Comparison of ENCODE assay signal across 8 cellular contexts in genomic region chr15:64247906-64248541, GRCh38.
A peak's percentile ranks its signal among the peaks of the same experiment; 100 is the strongest.
DNase-seq lines count a peak whose midpoint lies in the region; ATAC-seq, FAIRE-seq and TF ChIP-seq lines count a peak whose summit lies in the region.

No MANE protein-coding gene starts in this region.

- H3K36me3 Mint-ChIP-seq in H9 (ENCODE audit: insufficient read depth in 1 of 3, low read depth in 3 of 3) = peaks cover 0 to 5% (median 0%) of the 10 kb centered on the region in 3 experiments; a peak in 1 of 7 replicates

- H3K27ac ChIP-seq in H9 (ENCODE audit: insufficient read length, low read depth, low read length) (peak overlapping the region; percentile 91), fibroblast of lung (ENCODE audit: insufficient read depth, low read length) (peak overlapping the region; percentile 62), pancreas (peak overlapping the region; percentile 56 to 91 (median 70)), Karpas-422 (ENCODE audit: low read length) (no peak overlapping the region)

- no peak overlapping the region for H4K5ac ChIP-seq in H9 (ENCODE audit: insufficient read length, low read depth, low read length)

- peak; percentile 91 to 96 (median 93) for ATAC-seq in pancreas

- H3K27me3 ChIP-seq in H9 (ENCODE audit: insufficient read depth, low read length) (no peaks in the 10 kb centered on the region), MG63 (no peaks in the 10 kb centered on the region), fibroblast of lung (ENCODE audit: control insufficient read depth, insufficient read depth, low read length) (no peaks in the 10 kb centered on the region), pancreas (no peaks in the 10 kb centered on the region), Karpas-422 (ENCODE audit: low read length) (no peaks in the 10 kb centered on the region)

- H3K79me1 ChIP-seq in H9 (ENCODE audit: insufficient read depth, low read depth, low read length, poor library complexity, severe bottlenecking) = peaks cover 3% of the 10 kb centered on the region

- DNase-seq in activated gamma-delta T cell treated with Interleukin-2 at 50 U/mL for 16 hours (peak; percentile 34), activated gamma-delta T cell (lab: John Stamatoyannopoulos, UW) (no peak), H9 (peak; percentile 53), MG63 (peak; percentile 38), T-helper 22 cell (ENCODE audit: low read depth) (peak; percentile 17), fibroblast of lung (ENCODE audit: low read depth in 2 of 2) (peak; percentile 89 to 93), pancreas (peak in 3 of 6 donors; percentile 54 to 71 (median 58)), Karpas-422 (no peak)

- FAIRE-seq in pancreas (lab: Jason Lieb, UNC) = peak; percentile 78

- peaks cover 7% of the 10 kb centered on the region; the same call in 1 of the 2 replicates for H3K4me1 ChIP-seq in H9 (ENCODE audit: insufficient read depth, low read length)
- H3K4me1 ChIP-seq in fibroblast of lung (ENCODE audit: control insufficient read depth, extremely low read depth, insufficient read depth, low read length) = peaks cover 14% of the 10 kb centered on the region
- H3K4me1 ChIP-seq in pancreas = peaks cover 32 to 40% (median 39%) of the 10 kb centered on the region in 3 donors
- H3K4me1 ChIP-seq in Karpas-422 (ENCODE audit: low read length) = no peaks in the 10 kb centered on the region

- H2BK12ac ChIP-seq in H9 (ENCODE audit: insufficient read length, low read depth, low read length) = no peak overlapping the region

- H3K4me3 ChIP-seq in MG63 (no peak overlapping the region), fibroblast of lung (replicated peaks in 1 of 4; ENCODE audit: control extremely low read depth in 1 of 4, insufficient read depth in 1 of 4, low read depth in 3 of 4, low read length in 4 of 4) (no peak overlapping the region), pancreas (no peak overlapping the region), Karpas-422 (ENCODE audit: low read length) (no peak overlapping the region)

- H3T11ph ChIP-seq in H9 (ENCODE audit: low read length) = peak overlapping the region; percentile 2

- H2AK5ac ChIP-seq in H9 (ENCODE audit: insufficient read length, low read length) = no peak overlapping the region

- H3K79me2 ChIP-seq in H9 (ENCODE audit: insufficient read depth, low read length) = no peaks in the 10 kb centered on the region
- H3K79me2 ChIP-seq in fibroblast of lung (ENCODE audit: control insufficient read depth, insufficient read depth, low read length) = peaks cover 2% of the 10 kb centered on the region
- H3K79me2 ChIP-seq in Karpas-422 (ENCODE audit: low read length) = peaks cover 65% of the 10 kb centered on the region

- H3K18ac ChIP-seq in H9 (ENCODE audit: insufficient read length, low read depth, low read length) = no peak overlapping the region

- H3K9me3 Mint-ChIP-seq in H9 = no peaks in the 10 kb centered on the region

- TF ChIP-seq CTCF in H9 (conservative IDR thresholded peaks at IDR 0.05) (no peak), fibroblast of lung (conservative IDR thresholded peaks at IDR 0.05 in 1 of 2, IDR thresholded peaks at IDR 0.05 in 1 of 2; ENCODE audit: low read depth in 1 of 2, low read length in 2 of 2) (no peak), pancreas (IDR thresholded peaks at IDR 0.05) (no peak)

- no CpG with 5 or more reads among the region's 2 CpGs for WGBS in H9 (ENCODE audit: extremely low coverage, insufficient read length, low lambda C conversion rate)
- 25 to 36% methylated on average over 2 of the region's 2 CpGs for WGBS in pancreas, 2 donors

- H2BK120ac ChIP-seq in H9 (ENCODE audit: low read depth, low read length, poor library complexity, severe bottlenecking) = no peak overlapping the region

- H3K14ac ChIP-seq in H9 (ENCODE audit: insufficient read depth, low read length) = no peak overlapping the region

- no peak overlapping the region for H4K91ac ChIP-seq in H9 (ENCODE audit: insufficient read length, low read depth, low read length)

- no peak overlapping the region for H4K8ac ChIP-seq in H9 (replicated peaks; ENCODE audit: insufficient read length, low read depth, low read length)

- peaks cover 18 to 24% of the 10 kb centered on the region in 2 experiments for H3K4me1 Mint-ChIP-seq in H9

- H3K9me3 ChIP-seq in H9 (ENCODE audit: control insufficient read depth, low read depth, low read length) = no peaks in the 10 kb centered on the region
- H3K9me3 ChIP-seq in MG63 = no peaks in the 10 kb centered on the region
- H3K9me3 ChIP-seq in fibroblast of lung (ENCODE audit: control insufficient read depth, insufficient read depth, low read depth, low read length) = no peaks in the 10 kb centered on the region
- no peaks in the 10 kb centered on the region for H3K9me3 ChIP-seq in pancreas
- H3K9me3 ChIP-seq in Karpas-422 (ENCODE audit: low read length) = no peaks in the 10 kb centered on the region

- no peak overlapping the region for H3K56ac ChIP-seq in H9 (ENCODE audit: insufficient read length, low read depth, low read length)

- no peaks in the 10 kb centered on the region for H3K23me2 ChIP-seq in H9 (ENCODE audit: insufficient read length, low read depth, low read length, poor library complexity, severe bottlenecking)

- no peak overlapping the region for H3K4me2 ChIP-seq in H9 (ENCODE audit: insufficient read depth, insufficient read length, low read length)
- peak overlapping the region; percentile 8 for H3K4me2 ChIP-seq in fibroblast of lung (ENCODE audit: extremely low read depth, insufficient read depth, low read length)
- no peak overlapping the region for H3K4me2 ChIP-seq in Karpas-422 (ENCODE audit: low read depth, low read length, poor library complexity, severe bottlenecking)

- no peak overlapping the region for H2BK15ac ChIP-seq in H9 (ENCODE audit: low read depth, low read length)

- no peaks in the 10 kb centered on the region for H3K27me3 Mint-ChIP-seq in H9 (ENCODE audit: low read depth)

- no peak overlapping the region for H3K23ac ChIP-seq in H9 (ENCODE audit: insufficient read length, low read depth, low read length)

- no peak overlapping the region for H3K9ac ChIP-seq in H9 (ENCODE audit: extremely low read depth, insufficient read length, low read length)
- H3K9ac ChIP-seq in fibroblast of lung (ENCODE audit: insufficient read depth, low read length) = peak overlapping the region; percentile 32
- no peak overlapping the region for H3K9ac ChIP-seq in Karpas-422 (ENCODE audit: low read length)

- no peaks in the 10 kb centered on the region for H3K9me2 ChIP-seq in Karpas-422 (replicated peaks; ENCODE audit: insufficient read depth, low read length)

- H2BK5ac ChIP-seq in H9 (ENCODE audit: insufficient read length, low read length) = no peak overlapping the region

- H2AFZ ChIP-seq in H9 (ENCODE audit: low read length) (no peak overlapping the region), fibroblast of lung (ENCODE audit: low read length) (no peak overlapping the region), Karpas-422 (ENCODE audit: low read length) (no peak overlapping the region)

- intact Hi-C loops in pancreas (cut with DNase I) = no loop called here

- H3K4me3 Mint-ChIP-seq in H9 = no peak overlapping the region

- H4K20me1 ChIP-seq in H9 (ENCODE audit: control insufficient read depth, insufficient read depth, insufficient read length) = no peaks in the 10 kb centered on the region
- no peaks in the 10 kb centered on the region for H4K20me1 ChIP-seq in fibroblast of lung (ENCODE audit: control insufficient read depth, extremely low read depth, insufficient read depth, low read length)
- no peaks in the 10 kb centered on the region for H4K20me1 ChIP-seq in Karpas-422 (ENCODE audit: insufficient read depth, low read depth, low read length)

- peak overlapping the region; percentile 24 to 86 (median 86) for H3K27ac Mint-ChIP-seq in H9

- H2BK20ac ChIP-seq in H9 (ENCODE audit: low read depth, low read length, poor library complexity, severe bottlenecking) = no peak overlapping the region

- H3K36me3 ChIP-seq in MG63 (no peaks in the 10 kb centered on the region; the same call in 1 of the 2 replicates), fibroblast of lung (ENCODE audit: control insufficient read depth, insufficient read depth, low read length) (no peaks in the 10 kb centered on the region), pancreas (no peaks in the 10 kb centered on the region), Karpas-422 (ENCODE audit: insufficient read depth, low read length) (peaks cover 7% of the 10 kb centered on the region; the same call in 1 of the 2 replicates)

- no peak overlapping the region for H3K4ac ChIP-seq in H9 (ENCODE audit: low read depth, low read length)

Comparison
In these comparisons a context has a peak if more than half of its experiments do, and no peak if none do; other contexts are left out.
1. DNase-seq: peak in activated gamma-delta T cell treated with Interleukin-2 at 50 U/mL for 16 hours (single experiment), H9 (single experiment), MG63 (single experiment), T-helper 22 cell (single experiment) and fibroblast of lung (2 of 2); none in activated gamma-delta T cell (single experiment) and Karpas-422 (single experiment).